8 cellular contexts compared by ENCODE assay signal in the genomic region with DNA sequence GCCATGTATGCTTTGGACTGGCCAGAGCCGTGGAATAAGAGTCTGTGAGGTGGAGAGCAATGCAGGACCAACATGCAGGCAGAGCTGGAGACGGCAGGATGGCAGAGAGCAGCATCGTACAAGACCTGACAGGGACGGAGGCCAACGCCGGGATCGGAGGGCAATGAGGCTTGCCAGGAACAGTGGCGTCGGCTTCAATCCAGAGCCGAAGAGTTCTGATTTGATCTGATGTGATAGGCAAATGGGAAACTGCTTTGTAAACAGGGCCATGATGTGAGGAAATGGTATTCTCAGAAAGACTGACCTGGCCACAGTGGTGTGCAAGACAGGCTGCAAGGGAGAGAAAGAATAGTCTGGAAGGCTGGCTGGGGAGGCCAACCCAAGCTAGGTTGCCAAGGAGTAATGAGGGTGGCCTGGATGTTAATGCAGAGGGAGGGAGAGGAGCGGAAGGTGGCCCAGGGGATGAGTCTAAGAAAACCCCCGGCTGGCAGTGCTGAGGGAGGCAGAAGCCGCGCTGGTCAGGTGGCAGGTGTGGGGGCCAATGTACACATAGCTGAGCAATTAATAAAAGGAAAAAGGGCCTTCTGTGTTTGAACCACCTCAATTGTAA. TPM values are rescaled to one million over a fixed set of nuclear protein-coding genes. Genes with fewer than 3 reads are reported as not detected.
DNase-seq lines count a peak whose midpoint lies in the region; ATAC-seq and TF ChIP-seq lines count a peak whose summit lies in the region.

No MANE protein-coding gene starts in this region.

- DNase-seq in activated CD4-positive, alpha-beta T cell treated with anti-CD3 and anti-CD28 coated beads, Interleukin-2, amount 10 ng/mL, durations not matched to agents 24 days and 14 days = peak; percentile 56
- no peak for DNase-seq in activated CD4-positive, alpha-beta T cell treated with anti-CD3 and anti-CD28 coated beads for 4 hours
- DNase-seq in dorsolateral prefrontal cortex (peak in 1 of 10 donors; percentile 74), NAMALWA (ENCODE audit: low spot score) (no peak), GM03348 (ENCODE audit: low spot score) (no peak), HAP-1 (ENCODE audit: low spot score in 2 of 2) (no peak)
- DNase-seq in stimulated activated effector memory CD8-positive, alpha-beta T cell treated with anti-CD3 and anti-CD28 coated beads, Interleukin-12 subunit alpha, Interleukin-12 subunit beta, amount 100 ng/mL, for 72 hours (ENCODE audit: low spot score in 2 of 2) = no peak

- peak; percentile 12 for ATAC-seq in HG03457 (IDR thresholded peaks at IDR 0.05; ENCODE audit: unreplicated experiment)
- no peak for ATAC-seq in stimulated activated effector memory CD8-positive, alpha-beta T cell treated with anti-CD3 and anti-CD28 coated beads, Interleukin-12 subunit alpha, Interleukin-12 subunit beta, amount 100 ng/mL, for 72 hours

- H3K4me3 ChIP-seq in dorsolateral prefrontal cortex (peak overlapping the region in 2 of 59 donors; percentile 4 to 6), HAP-1 (no peak overlapping the region)

- H3K9me3 ChIP-seq in HAP-1 = no peaks in the 10 kb centered on the region

- peaks cover 14% of the 10 kb centered on the region for H3K36me3 Mint-ChIP-seq in activated CD4-positive, alpha-beta T cell treated with anti-CD3 and anti-CD28 coated beads, Interleukin-2, amount 10 ng/mL, durations not matched to agents 24 days and 14 days (ENCODE audit: low read depth)
- peaks cover 30% of the 10 kb centered on the region for H3K36me3 Mint-ChIP-seq in stimulated activated effector memory CD8-positive, alpha-beta T cell treated with anti-CD3 and anti-CD28 coated beads, Interleukin-12 subunit alpha, Interleukin-12 subunit beta, amount 100 ng/mL, for 72 hours

- H3K27ac ChIP-seq in dorsolateral prefrontal cortex = peak overlapping the region in 58 of 59 donors; percentile 8 to 90 (median 79)

- peak overlapping the region; percentile 64 for H3K4me3 Mint-ChIP-seq in activated CD4-positive, alpha-beta T cell treated with anti-CD3 and anti-CD28 coated beads, Interleukin-2, amount 10 ng/mL, durations not matched to agents 24 days and 14 days
- H3K4me3 Mint-ChIP-seq in stimulated activated effector memory CD8-positive, alpha-beta T cell treated with anti-CD3 and anti-CD28 coated beads, Interleukin-12 subunit alpha, Interleukin-12 subunit beta, amount 100 ng/mL, for 72 hours = peak overlapping the region; percentile 52

- peak overlapping the region; percentile 84 for H3K27ac Mint-ChIP-seq in activated CD4-positive, alpha-beta T cell treated with anti-CD3 and anti-CD28 coated beads, Interleukin-2, amount 10 ng/mL, durations not matched to agents 24 days and 14 days
- peak overlapping the region; percentile 99 for H3K27ac Mint-ChIP-seq in stimulated activated effector memory CD8-positive, alpha-beta T cell treated with anti-CD3 and anti-CD28 coated beads, Interleukin-12 subunit alpha, Interleukin-12 subunit beta, amount 100 ng/mL, for 72 hours

- in situ Hi-C loops in HAP-1 (cut with MboI; ENCODE audit: low sequenced_read_pairs) = no loop called here

- H3K9me3 Mint-ChIP-seq in activated CD4-positive, alpha-beta T cell treated with anti-CD3 and anti-CD28 coated beads, Interleukin-2, amount 10 ng/mL, durations not matched to agents 24 days and 14 days = peaks cover 10% of the 10 kb centered on the region
- H3K9me3 Mint-ChIP-seq in stimulated activated effector memory CD8-positive, alpha-beta T cell treated with anti-CD3 and anti-CD28 coated beads, Interleukin-12 subunit alpha, Interleukin-12 subunit beta, amount 100 ng/mL, for 72 hours = no peaks in the 10 kb centered on the region

- peaks cover 62% of the 10 kb centered on the region for H3K4me1 Mint-ChIP-seq in activated CD4-positive, alpha-beta T cell treated with anti-CD3 and anti-CD28 coated beads, Interleukin-2, amount 10 ng/mL, durations not matched to agents 24 days and 14 days
- peaks cover 74% of the 10 kb centered on the region for H3K4me1 Mint-ChIP-seq in stimulated activated effector memory CD8-positive, alpha-beta T cell treated with anti-CD3 and anti-CD28 coated beads, Interleukin-12 subunit alpha, Interleukin-12 subunit beta, amount 100 ng/mL, for 72 hours

- peaks cover 7% of the 10 kb centered on the region for H3K27me3 Mint-ChIP-seq in activated CD4-positive, alpha-beta T cell treated with anti-CD3 and anti-CD28 coated beads, Interleukin-2, amount 10 ng/mL, durations not matched to agents 24 days and 14 days

- no peaks in the 10 kb centered on the region for H3K36me3 ChIP-seq in HAP-1 (replicated peaks)

- TF ChIP-seq CTCF in dorsolateral prefrontal cortex (IDR thresholded peaks at IDR 0.05 in 54 of 56, conservative IDR thresholded peaks at IDR 0.05 in 2 of 56; ENCODE audit: low read depth in 1 of 56, partially characterized antibody in 56 of 56) = no peak

- no peaks in the 10 kb centered on the region for H3K4me1 ChIP-seq in HAP-1

- intact Hi-C loops in activated CD4-positive, alpha-beta T cell treated with anti-CD3 and anti-CD28 coated beads, Interleukin-2, amount 10 ng/mL, durations not matched to agents 24 days and 14 days (cut with micrococcal nuclease) = loop anchor here (10.0 kb wide), 2 partner anchors 271 to 1619 kb away; partner anchors contain the start of gene ITM2B
- intact Hi-C loops in dorsolateral prefrontal cortex (cut with DNase I) = no loop called here

- H3K27me3 ChIP-seq in dorsolateral prefrontal cortex (no peaks in the 10 kb centered on the region), HAP-1 (ENCODE audit: low read depth) (no peaks in the 10 kb centered on the region)

RNA-seq across cellular contexts. Expression of gene RCBTB2, which starts 26.7 kb away (rescaled TPM):
- total RNA-seq in activated CD4-positive, alpha-beta T cell treated with anti-CD3 and anti-CD28 coated beads, Interleukin-2, amount 10 ng/mL, durations not matched to agents 24 days and 14 days = 1.6 and 1.7 TPM in 2 replicates
- 10 to 100 TPM in 100 of 120 experiments, 1 to 10 TPM in 20; 7.7 to 20.0 (median 11.9) TPM for total RNA-seq in dorsolateral prefrontal cortex
